In the genomic region with DNA sequence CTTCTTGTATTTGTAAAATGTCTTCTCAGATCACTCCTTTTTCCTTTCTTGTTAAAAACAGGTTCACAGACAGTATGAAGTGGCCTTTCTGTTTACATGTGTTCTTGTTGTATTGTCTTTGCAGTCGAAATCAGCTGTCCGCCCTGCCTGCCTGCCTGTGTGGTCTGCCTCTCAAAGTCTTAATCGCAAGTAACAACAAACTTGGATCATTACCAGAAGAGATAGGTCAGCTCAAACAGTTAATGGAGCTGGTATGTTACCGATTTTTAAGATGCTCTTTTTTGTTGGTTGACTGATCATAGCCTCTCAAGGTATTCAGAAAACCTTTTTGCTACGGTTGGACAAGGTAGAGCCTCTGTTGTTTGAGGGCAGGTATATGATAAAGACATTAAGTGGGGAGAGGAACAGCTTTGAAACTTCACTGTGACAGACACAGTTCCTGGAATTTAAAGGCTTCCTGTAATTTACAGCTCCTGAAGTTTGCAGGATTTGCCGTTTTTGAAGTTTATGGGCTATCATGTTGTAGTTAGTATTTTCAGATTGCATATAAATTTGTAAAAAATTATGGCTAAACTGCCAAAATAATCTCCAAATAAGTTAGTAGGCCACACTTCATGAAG, we compare ENCODE assay signal across 10 cellular contexts.
DNase-seq lines count a peak whose midpoint lies in the region; ATAC-seq and TF ChIP-seq lines count a peak whose summit lies in the region.
"Had no signal": no experiment of that assay in that cellular context is flagged by ENCODE, and none has a peak within 500 bp of the region (broad histone marks: within the 10 kb centered on the region; RNA-seq: fewer than 3 reads in every experiment).

No MANE protein-coding gene starts in this region.

- H2AFZ ChIP-seq in H9 (ENCODE audit: low read length) = no peak overlapping the region

- H2AK5ac ChIP-seq in H9 (ENCODE audit: insufficient read length, low read length) = no peak overlapping the region

- intact Hi-C loops in CD8-positive, alpha-beta T cell (cut with DNase I, micrococcal nuclease) = loop anchor here (1.0 to 10.0 kb wide), 5 partner anchors 10 to 128 kb away; a partner anchor contains a TSS
- intact Hi-C loops in activated T-helper 1 cell treated with anti-CD3 and anti-CD28 coated beads, Interleukin-12 subunit alpha, Interleukin-12 subunit beta, Interleukin-2, Interleukin-4 antibody, amounts not matched to agents 30 ng/mL and 10 ng/mL and 1 ng/mL, durations not matched to agents 14 hours and 24 hours and 36 hours (cut with micrococcal nuclease) = loop anchor here (1.0 to 5.0 kb wide), 6 partner anchors 10 to 128 kb away; a partner anchor contains a TSS
- intact Hi-C loops in esophagus muscularis mucosa (cut with DNase I) (no loop called here), psoas muscle (cut with DNase I) (no loop called here)

- H4K91ac ChIP-seq in H9 (ENCODE audit: insufficient read length, low read depth, low read length) = no peak overlapping the region

- H3K27ac Mint-ChIP-seq in CD8-positive, alpha-beta T cell = peak overlapping the region; percentile 80
- H3K27ac Mint-ChIP-seq in H9 = peak overlapping the region in 2 of 3 experiments; percentile 5 to 29; a peak in 2 of 7 replicates
- H3K27ac Mint-ChIP-seq in activated T-helper 1 cell treated with anti-CD3 and anti-CD28 coated beads, Interleukin-12 subunit alpha, Interleukin-12 subunit beta, Interleukin-2, Interleukin-4 antibody, amounts not matched to agents 30 ng/mL and 10 ng/mL and 1 ng/mL, durations not matched to agents 14 hours and 24 hours and 36 hours = peak overlapping the region; percentile 79
- H3K27ac Mint-ChIP-seq: endodermal cell had no signal

- peaks cover 25% of the 10 kb centered on the region for H3K4me1 ChIP-seq in CD8-positive, alpha-beta T cell (ENCODE audit: insufficient read depth, low read length)
- H3K4me1 ChIP-seq in H9 (ENCODE audit: insufficient read depth, low read length) (peaks cover 18% of the 10 kb centered on the region), muscle layer of duodenum (ENCODE audit: control insufficient read depth in 1 of 2, insufficient read depth in 2 of 2, low read length in 2 of 2) (peaks cover 13 to 25% of the 10 kb centered on the region in 2 donors), esophagus muscularis mucosa (peaks cover 41 to 78% (median 65%) of the 10 kb centered on the region in 4 donors), psoas muscle (peaks cover 25% of the 10 kb centered on the region)

- TF ChIP-seq EP300 in esophagus muscularis mucosa (IDR thresholded peaks at IDR 0.05) = no peak

- no peaks in the 10 kb centered on the region for H3K79me2 ChIP-seq in H9 (ENCODE audit: insufficient read depth, low read length)

- no peak for ATAC-seq in CD8-positive, alpha-beta T cell
- ATAC-seq in GM18520 (IDR thresholded peaks at IDR 0.05; ENCODE audit: unreplicated experiment) (no peak), psoas muscle (no peak)

- no peak for TF ChIP-seq POLR2A in esophagus muscularis mucosa (IDR thresholded peaks at IDR 0.05; ENCODE audit: low read depth)

- H3K9ac ChIP-seq in H9 (ENCODE audit: extremely low read depth, insufficient read length, low read length) = no peak overlapping the region

- H3K27ac ChIP-seq in CD8-positive, alpha-beta T cell (ENCODE audit: low read depth, low read length) = no peak overlapping the region
- no peak overlapping the region for H3K27ac ChIP-seq in H9 (ENCODE audit: insufficient read length, low read depth, low read length)
- peak overlapping the region; percentile 1 for H3K27ac ChIP-seq in muscle layer of duodenum (ENCODE audit: low read length)
- H3K27ac ChIP-seq in esophagus muscularis mucosa (replicated peaks in 1 of 4) = peak overlapping the region in 1 of 4 donors; percentile 50
- no peak overlapping the region for H3K27ac ChIP-seq in psoas muscle

- peaks cover 38% of the 10 kb centered on the region for H3K4me1 Mint-ChIP-seq in CD8-positive, alpha-beta T cell (ENCODE audit: low read depth)
- peaks cover 28 to 38% of the 10 kb centered on the region in 2 experiments for H3K4me1 Mint-ChIP-seq in H9
- H3K4me1 Mint-ChIP-seq in activated T-helper 1 cell treated with anti-CD3 and anti-CD28 coated beads, Interleukin-12 subunit alpha, Interleukin-12 subunit beta, Interleukin-2, Interleukin-4 antibody, amounts not matched to agents 30 ng/mL and 10 ng/mL and 1 ng/mL, durations not matched to agents 14 hours and 24 hours and 36 hours (ENCODE audit: low read depth) = peaks cover 61% of the 10 kb centered on the region

- no peaks in the 10 kb centered on the region for H3K79me1 ChIP-seq in H9 (ENCODE audit: insufficient read depth, low read depth, low read length, poor library complexity, severe bottlenecking)

- no peaks in the 10 kb centered on the region for H3K27me3 ChIP-seq in CD8-positive, alpha-beta T cell (ENCODE audit: insufficient read depth, low read length)
- no peaks in the 10 kb centered on the region for H3K27me3 ChIP-seq in H9 (ENCODE audit: insufficient read depth, low read length)
- H3K27me3 ChIP-seq in muscle layer of duodenum (ENCODE audit: low read depth, low read length) = no peaks in the 10 kb centered on the region
- no peaks in the 10 kb centered on the region for H3K27me3 ChIP-seq in esophagus muscularis mucosa
- H3K27me3 ChIP-seq in psoas muscle (ENCODE audit: insufficient read depth in 3 of 3, low read length in 2 of 3) = no peaks in the 10 kb centered on the region

- no peak for DNase-seq in CD8-positive, alpha-beta T cell
- DNase-seq in H9 (no peak), esophagus muscularis mucosa (ENCODE audit: extremely low spot score) (no peak), psoas muscle (no peak)
- DNase-seq in activated T-helper 1 cell treated with anti-CD3 and anti-CD28 coated beads, Interleukin-12 subunit alpha, Interleukin-12 subunit beta, Interleukin-2, Interleukin-4 antibody, amounts not matched to agents 30 ng/mL and 10 ng/mL and 1 ng/mL, durations not matched to agents 14 hours and 24 hours and 36 hours (ENCODE audit: low spot score) = no peak
- DNase-seq: COR-L47, endodermal cell, NCI-H1694 treated with DMSO at 0.1 percent for 48 hours had no signal

- CTCF ChIA-PET in CD8-positive, alpha-beta T cell (lab: Charles Lee) = interaction anchor here (0.7 to 2.3 kb wide), 4 partner anchors 9 to 118 kb away, joined by 3 to 8 read pairs (median 4); no protein-coding TSS in a partner anchor

- no peak for TF ChIP-seq CTCF in CD8-positive, alpha-beta T cell (IDR thresholded peaks at IDR 0.05)
- TF ChIP-seq CTCF in H9 (conservative IDR thresholded peaks at IDR 0.05) (no peak), esophagus muscularis mucosa (IDR thresholded peaks at IDR 0.05) (no peak), psoas muscle (IDR thresholded peaks at IDR 0.05) (no peak)

- H4K5ac ChIP-seq in H9 (ENCODE audit: insufficient read length, low read depth, low read length) = no peak overlapping the region

- H3K36me3 ChIP-seq in CD8-positive, alpha-beta T cell (ENCODE audit: insufficient read depth, low read length) = no peaks in the 10 kb centered on the region
- H3K36me3 ChIP-seq in muscle layer of duodenum (ENCODE audit: control insufficient read depth in 1 of 2, insufficient read depth in 2 of 2, low read length in 2 of 2) (peaks cover 0 to 15% of the 10 kb centered on the region in 2 donors), esophagus muscularis mucosa (peaks cover 0 to 6% (median 1%) of the 10 kb centered on the region in 4 donors), psoas muscle (ENCODE audit: insufficient read depth in 1 of 2, low read depth in 1 of 2) (no peaks in the 10 kb centered on the region)

- H3K4me3 Mint-ChIP-seq in CD8-positive, alpha-beta T cell = peak overlapping the region; percentile 59
- H3K4me3 Mint-ChIP-seq in H9 = no peak overlapping the region
- H3K4me3 Mint-ChIP-seq in activated T-helper 1 cell treated with anti-CD3 and anti-CD28 coated beads, Interleukin-12 subunit alpha, Interleukin-12 subunit beta, Interleukin-2, Interleukin-4 antibody, amounts not matched to agents 30 ng/mL and 10 ng/mL and 1 ng/mL, durations not matched to agents 14 hours and 24 hours and 36 hours = peak overlapping the region; percentile 58
- H3K4me3 Mint-ChIP-seq: endodermal cell had no signal

- H2BK15ac ChIP-seq in H9 (ENCODE audit: low read depth, low read length) = no peak overlapping the region

- H4K8ac ChIP-seq in H9 (replicated peaks; ENCODE audit: insufficient read length, low read depth, low read length) = no peak overlapping the region

- no peaks in the 10 kb centered on the region for H4K20me1 ChIP-seq in H9 (ENCODE audit: control insufficient read depth, insufficient read depth, insufficient read length)

- H3K4me2 ChIP-seq in H9 (ENCODE audit: insufficient read depth, insufficient read length, low read length) = no peak overlapping the region

- no peaks in the 10 kb centered on the region for H3K23me2 ChIP-seq in H9 (ENCODE audit: insufficient read length, low read depth, low read length, poor library complexity, severe bottlenecking)

- no peak overlapping the region for H2BK120ac ChIP-seq in H9 (ENCODE audit: low read depth, low read length, poor library complexity, severe bottlenecking)

- H3K14ac ChIP-seq in H9 (ENCODE audit: insufficient read depth, low read length) = no peak overlapping the region

- no peak overlapping the region for H3T11ph ChIP-seq in H9 (ENCODE audit: low read length)

- peaks cover 23% of the 10 kb centered on the region for H3K36me3 Mint-ChIP-seq in CD8-positive, alpha-beta T cell
- H3K36me3 Mint-ChIP-seq in H9 (ENCODE audit: insufficient read depth in 1 of 3, low read depth in 3 of 3) = peaks cover 0 to 8% (median 2%) of the 10 kb centered on the region in 3 experiments; a peak in 3 of 7 replicates
- peaks cover 15% of the 10 kb centered on the region for H3K36me3 Mint-ChIP-seq in activated T-helper 1 cell treated with anti-CD3 and anti-CD28 coated beads, Interleukin-12 subunit alpha, Interleukin-12 subunit beta, Interleukin-2, Interleukin-4 antibody, amounts not matched to agents 30 ng/mL and 10 ng/mL and 1 ng/mL, durations not matched to agents 14 hours and 24 hours and 36 hours (ENCODE audit: low read depth)

- H2BK20ac ChIP-seq in H9 (ENCODE audit: low read depth, low read length, poor library complexity, severe bottlenecking) = no peak overlapping the region

- H2BK12ac ChIP-seq in H9 (ENCODE audit: insufficient read length, low read depth, low read length) = no peak overlapping the region

- no peak overlapping the region for H3K18ac ChIP-seq in H9 (ENCODE audit: insufficient read length, low read depth, low read length)

- no peaks in the 10 kb centered on the region for H3K9me3 ChIP-seq in CD8-positive, alpha-beta T cell (ENCODE audit: low read length)
- H3K9me3 ChIP-seq in H9 (ENCODE audit: control insufficient read depth, low read depth, low read length) (no peaks in the 10 kb centered on the region), muscle layer of duodenum (ENCODE audit: control insufficient read depth in 1 of 2, low read length in 2 of 2) (no peaks in the 10 kb centered on the region), esophagus muscularis mucosa (no peaks in the 10 kb centered on the region), psoas muscle (no peaks in the 10 kb centered on the region)

- no peak overlapping the region for H2BK5ac ChIP-seq in H9 (ENCODE audit: insufficient read length, low read length)

- POLR2A ChIA-PET in CD8-positive, alpha-beta T cell (lab: Charles Lee) = interaction anchor here (0.6 to 1.4 kb wide), 4 partner anchors 19 to 1302 kb away, joined by 3 read pairs; no protein-coding TSS in a partner anchor

- no peak overlapping the region for H3K23ac ChIP-seq in H9 (ENCODE audit: insufficient read length, low read depth, low read length)

- H3K27me3 Mint-ChIP-seq in CD8-positive, alpha-beta T cell (ENCODE audit: low read depth) = no peaks in the 10 kb centered on the region
- no peaks in the 10 kb centered on the region for H3K27me3 Mint-ChIP-seq in H9 (ENCODE audit: low read depth)
- no peaks in the 10 kb centered on the region for H3K27me3 Mint-ChIP-seq in activated T-helper 1 cell treated with anti-CD3 and anti-CD28 coated beads, Interleukin-12 subunit alpha, Interleukin-12 subunit beta, Interleukin-2, Interleukin-4 antibody, amounts not matched to agents 30 ng/mL and 10 ng/mL and 1 ng/mL, durations not matched to agents 14 hours and 24 hours and 36 hours (ENCODE audit: insufficient read depth)

- H3K4ac ChIP-seq in H9 (ENCODE audit: low read depth, low read length) = no peak overlapping the region

- no peak overlapping the region for H3K4me3 ChIP-seq in CD8-positive, alpha-beta T cell (ENCODE audit: low read depth, low read length)
- H3K4me3 ChIP-seq in muscle layer of duodenum (ENCODE audit: low read depth in 1 of 2, low read length in 2 of 2) (no peak overlapping the region), esophagus muscularis mucosa (no peak overlapping the region), psoas muscle (no peak overlapping the region)

- no CpG with 5 or more reads among the region's 6 CpGs for WGBS in H9 (ENCODE audit: extremely low coverage, insufficient read length, low lambda C conversion rate)
- WGBS in esophagus muscularis mucosa = 65% methylated on average over 6 of the region's 6 CpGs
- WGBS in psoas muscle, 3 donors = 50 to 55% (median 52%) methylated on average over 6 of the region's 6 CpGs

- H3K9me3 Mint-ChIP-seq in CD8-positive, alpha-beta T cell = no peaks in the 10 kb centered on the region
- H3K9me3 Mint-ChIP-seq in H9 = no peaks in the 10 kb centered on the region
- no peaks in the 10 kb centered on the region for H3K9me3 Mint-ChIP-seq in activated T-helper 1 cell treated with anti-CD3 and anti-CD28 coated beads, Interleukin-12 subunit alpha, Interleukin-12 subunit beta, Interleukin-2, Interleukin-4 antibody, amounts not matched to agents 30 ng/mL and 10 ng/mL and 1 ng/mL, durations not matched to agents 14 hours and 24 hours and 36 hours
- H3K9me3 Mint-ChIP-seq: endodermal cell had no signal

- no peak overlapping the region for H3K56ac ChIP-seq in H9 (ENCODE audit: insufficient read length, low read depth, low read length)

Comparison
In these comparisons a context has a peak if more than half of its experiments do, and no peak if none do; other contexts are left out.
1. H3K27ac Mint-ChIP-seq: peak in every context shown above with its lines; median percentile 80 in CD8-positive, alpha-beta T cell; 79 in activated T-helper 1 cell treated with anti-CD3 and anti-CD28 coated beads, Interleukin-12 subunit alpha, Interleukin-12 subunit beta, Interleukin-2, Interleukin-4 antibody, amounts not matched to agents 30 ng/mL and 10 ng/mL and 1 ng/mL, durations not matched to agents 14 hours and 24 hours and 36 hours; 17 in H9.
2. H3K4me3 Mint-ChIP-seq: peak in CD8-positive, alpha-beta T cell (single experiment) and activated T-helper 1 cell treated with anti-CD3 and anti-CD28 coated beads, Interleukin-12 subunit alpha, Interleukin-12 subunit beta, Interleukin-2, Interleukin-4 antibody, amounts not matched to agents 30 ng/mL and 10 ng/mL and 1 ng/mL, durations not matched to agents 14 hours and 24 hours and 36 hours (single experiment); none in H9 (0 of 2).
3. intact Hi-C loops: an anchor here in CD8-positive, alpha-beta T cell (1.0 to 10.0 kb wide) and activated T-helper 1 cell treated with anti-CD3 and anti-CD28 coated beads, Interleukin-12 subunit alpha, Interleukin-12 subunit beta, Interleukin-2, Interleukin-4 antibody, amounts not matched to agents 30 ng/mL and 10 ng/mL and 1 ng/mL, durations not matched to agents 14 hours and 24 hours and 36 hours (1.0 to 5.0 kb wide); none called in esophagus muscularis mucosa and psoas muscle.